In the genomic region with DNA sequence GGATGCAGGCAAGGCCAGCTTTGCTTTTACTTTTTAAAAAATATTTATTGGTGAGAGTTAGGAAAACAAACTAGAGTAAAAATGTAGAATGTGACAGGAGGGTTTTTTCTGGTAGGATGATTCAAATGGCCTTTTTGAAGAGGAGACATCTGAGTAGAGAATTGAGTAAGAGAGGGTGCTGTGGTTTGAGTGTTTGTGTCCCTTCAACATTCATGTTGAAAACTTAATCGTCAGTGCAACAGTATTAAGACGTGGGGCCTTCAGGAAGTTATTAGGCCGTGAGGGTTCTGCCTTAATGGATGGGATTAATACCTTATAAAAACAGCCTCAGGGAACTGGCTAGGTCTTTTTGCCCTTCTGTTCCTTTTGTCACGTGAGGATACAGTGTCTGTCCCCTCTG, we compare ENCODE assay signal across 23 cellular contexts.
DNase-seq lines count a peak whose midpoint lies in the region; ATAC-seq, FAIRE-seq and TF ChIP-seq lines count a peak whose summit lies in the region.
"Had no signal": no experiment of that assay in that cellular context is flagged by ENCODE, and none has a peak within 500 bp of the region (broad histone marks: within the 10 kb centered on the region; RNA-seq: fewer than 3 reads in every experiment).

No MANE protein-coding gene starts in this region.

- TF ChIP-seq CTCF in GM23338 (conservative IDR thresholded peaks at IDR 0.05; ENCODE audit: low read depth in 2 of 2) = no peak
- TF ChIP-seq CTCF in HL-60 (IDR thresholded peaks at IDR 0.05; ENCODE audit: insufficient read depth, low read length) = no peak
- TF ChIP-seq CTCF in OCI-LY3 (IDR thresholded peaks at IDR 0.05; ENCODE audit: low read depth, low read length) = no peak
- TF ChIP-seq CTCF in prostate gland (IDR thresholded peaks at IDR 0.05) = no peak

- H4K20me1 ChIP-seq in GM23338 (replicated peaks; ENCODE audit: insufficient read depth) = no peaks in the 10 kb centered on the region
- H4K20me1 ChIP-seq in OCI-LY3 (ENCODE audit: insufficient read depth, low read length) = no peaks in the 10 kb centered on the region

- peaks cover 5% of the 10 kb centered on the region; the same call in 1 of the 2 replicates for H3K27me3 ChIP-seq in GM23338 (ENCODE audit: insufficient read depth)
- no peaks in the 10 kb centered on the region for H3K27me3 ChIP-seq in HL-60 (ENCODE audit: insufficient read depth, poor library complexity, severe bottlenecking)
- no peaks in the 10 kb centered on the region for H3K27me3 ChIP-seq in OCI-LY3 (ENCODE audit: low read depth, low read length)
- H3K27me3 ChIP-seq in prostate gland (replicated peaks; ENCODE audit: insufficient read depth) = no peaks in the 10 kb centered on the region
- H3K27me3 ChIP-seq: SJSA1 had no signal

- CTCF ChIA-PET in activated naive CD4-positive, alpha-beta T cell treated with anti-CD3 and anti-CD28 coated beads for 36 hours (lab: Charles Lee) = no interaction called here

- WGBS in prostate gland = 69% methylated on average over 4 of the region's 4 CpGs

- H3K9ac ChIP-seq in OCI-LY3 (ENCODE audit: low read length) = peak overlapping the region; percentile 20; the same call in 1 of the 2 replicates

- 0 out of 2 replicates have a peak overlapping the region, but pooled peaks have one; percentile 47 for H2AFZ ChIP-seq in GM23338
- H2AFZ ChIP-seq in OCI-LY3 (ENCODE audit: low read depth, low read length) = peak overlapping the region; percentile 81

- H3K27me3 Mint-ChIP-seq in GM23338 (ENCODE audit: insufficient read depth, low read depth, poor library complexity) = no peaks in the 10 kb centered on the region
- H3K27me3 Mint-ChIP-seq in activated naive CD4-positive, alpha-beta T cell treated with anti-CD3 and anti-CD28 coated beads for 36 hours (ENCODE audit: low read depth) = peaks cover 1% of the 10 kb centered on the region

- 0 out of 2 replicates have a peak, but pooled peaks cover 15% of the 10 kb centered on the region for H3K4me1 ChIP-seq in GM23338 (ENCODE audit: insufficient read depth)
- H3K4me1 ChIP-seq in OCI-LY3 (ENCODE audit: low read length) = peaks cover 22% of the 10 kb centered on the region
- H3K4me1 ChIP-seq in prostate gland (replicated peaks) = no peaks in the 10 kb centered on the region
- H3K4me1 ChIP-seq: A549, SJSA1 had no signal

- H3F3A ChIP-seq in GM23338 (replicated peaks; ENCODE audit: low read depth) = no peaks in the 10 kb centered on the region

- H3K36me3 Mint-ChIP-seq in GM23338 (ENCODE audit: low read depth) = no peaks in the 10 kb centered on the region
- no peaks in the 10 kb centered on the region for H3K36me3 Mint-ChIP-seq in activated naive CD4-positive, alpha-beta T cell treated with anti-CD3 and anti-CD28 coated beads for 36 hours (ENCODE audit: low read depth)
- H3K36me3 Mint-ChIP-seq: CD4-positive, alpha-beta memory T cell had no signal

- no peak overlapping the region for H3K4me3 ChIP-seq in GM23338
- no peak overlapping the region for H3K4me3 ChIP-seq in HL-60 (replicated peaks; ENCODE audit: insufficient read depth, low read length)
- peak overlapping the region; percentile 35 for H3K4me3 ChIP-seq in OCI-LY3 (ENCODE audit: low read length)
- H3K4me3 ChIP-seq in prostate gland = no peak overlapping the region
- H3K4me3 ChIP-seq: A549, SJSA1 had no signal

- H3K36me3 ChIP-seq in GM23338 (ENCODE audit: insufficient read depth) = no peaks in the 10 kb centered on the region
- H3K36me3 ChIP-seq in OCI-LY3 (replicated peaks; ENCODE audit: low read depth, low read length) = peaks cover 3% of the 10 kb centered on the region
- no peaks in the 10 kb centered on the region for H3K36me3 ChIP-seq in prostate gland
- H3K36me3 ChIP-seq: SJSA1 had no signal

- H3K79me2 ChIP-seq in GM23338 (replicated peaks; ENCODE audit: insufficient read depth) (no peaks in the 10 kb centered on the region), OCI-LY3 (ENCODE audit: low read length) (no peaks in the 10 kb centered on the region)

- H3K4me3 Mint-ChIP-seq in GM23338 = no peak overlapping the region
- H3K4me3 Mint-ChIP-seq in activated naive CD4-positive, alpha-beta T cell treated with anti-CD3 and anti-CD28 coated beads for 36 hours = no peak overlapping the region
- H3K4me3 Mint-ChIP-seq: CD4-positive, alpha-beta memory T cell had no signal

- H3K4me2 ChIP-seq in GM23338 (no peak overlapping the region), OCI-LY3 (ENCODE audit: low read length) (peak overlapping the region; percentile 78)
- H3K4me2 ChIP-seq: A549 had no signal

- no peaks in the 10 kb centered on the region for H3K9me2 ChIP-seq in GM23338 (ENCODE audit: insufficient read depth)

- no peaks in the 10 kb centered on the region; the same call in 2 of the 3 replicates for H3K9me3 Mint-ChIP-seq in GM23338
- H3K9me3 Mint-ChIP-seq in activated naive CD4-positive, alpha-beta T cell treated with anti-CD3 and anti-CD28 coated beads for 36 hours = no peaks in the 10 kb centered on the region

- H3K4me1 Mint-ChIP-seq in GM23338 = peaks cover 15% of the 10 kb centered on the region
- no peaks in the 10 kb centered on the region for H3K4me1 Mint-ChIP-seq in activated naive CD4-positive, alpha-beta T cell treated with anti-CD3 and anti-CD28 coated beads for 36 hours (ENCODE audit: low read depth)
- H3K4me1 Mint-ChIP-seq: CD4-positive, alpha-beta memory T cell had no signal

- peak; percentile 79 for FAIRE-seq in GM12892 (lab: Jason Lieb, UNC)
- FAIRE-seq: A549, H1 had no signal

- TF ChIP-seq POLR2A in GM12892 (IDR thresholded peaks at IDR 0.05; ENCODE audit: low read depth, low read length) = no peak
- no peak for TF ChIP-seq POLR2A in prostate gland (IDR thresholded peaks at IDR 0.05)

- intact Hi-C loops in activated naive CD4-positive, alpha-beta T cell treated with anti-CD3 and anti-CD28 coated beads for 36 hours (cut with micrococcal nuclease) = no loop called here
- intact Hi-C loops in prostate gland (cut with DNase I) = no loop called here

- DNase-seq in GM12892 (ENCODE audit: insufficient read length) (no peak), GM23338 (ENCODE audit: low spot score) (no peak), HL-60 (ENCODE audit: low read depth in 1 of 2, low spot score in 1 of 2) (peak; percentile 2 to 3), hypothalamus (lab: John Stamatoyannopoulos, UW) (no peak), prostate gland (ENCODE audit: low spot score) (no peak)
- no peak for DNase-seq in activated naive CD4-positive, alpha-beta T cell treated with anti-CD3 and anti-CD28 coated beads for 36 hours
- no peak for DNase-seq in stimulated activated CD4-positive, alpha-beta T cell treated with anti-CD3 and anti-CD28 coated beads, Interleukin-15, amount 100 ng/mL, for 24 hours
- DNase-seq: C1 segment of cervical spinal cord; CD4-positive, alpha-beta memory T cell; COR-L47; GF-D8; HCEC 1CT; KBM-7; NCI-H1694; NCI-H2029 treated with DMSO at 0.1 percent for 48 hours; NCI-H2227 treated with DMSO at 0.1 percent for 48 hours; Right ventricle myocardium superior; RPMI8226; T-helper 1 cell had no signal

- no peaks in the 10 kb centered on the region for H3K9me3 ChIP-seq in OCI-LY3 (ENCODE audit: insufficient read depth, low read length)
- H3K9me3 ChIP-seq in prostate gland = no peaks in the 10 kb centered on the region
- H3K9me3 ChIP-seq: A549, SJSA1 had no signal

- H3K27ac Mint-ChIP-seq in GM23338 = no peak overlapping the region
- no peak overlapping the region for H3K27ac Mint-ChIP-seq in activated naive CD4-positive, alpha-beta T cell treated with anti-CD3 and anti-CD28 coated beads for 36 hours
- H3K27ac Mint-ChIP-seq: CD4-positive, alpha-beta memory T cell had no signal

- H3K27ac ChIP-seq in GM23338 (ENCODE audit: low read depth) (no peak overlapping the region), HL-60 (replicated peaks) (peak overlapping the region; percentile 23; the same call in 1 of the 2 replicates), OCI-LY3 (ENCODE audit: low read length) (peak overlapping the region; percentile 76), prostate gland (no peak overlapping the region)
- H3K27ac ChIP-seq: A549, SJSA1 had no signal

- no peak for ATAC-seq in GM23338
- ATAC-seq: A549 had no signal

TF ChIP-seq in GM23338, 12 proteins besides CTCF, POLR2A, EP300 and RAD21 (continues in another document):
- TF ChIP-seq, protein P1, sequence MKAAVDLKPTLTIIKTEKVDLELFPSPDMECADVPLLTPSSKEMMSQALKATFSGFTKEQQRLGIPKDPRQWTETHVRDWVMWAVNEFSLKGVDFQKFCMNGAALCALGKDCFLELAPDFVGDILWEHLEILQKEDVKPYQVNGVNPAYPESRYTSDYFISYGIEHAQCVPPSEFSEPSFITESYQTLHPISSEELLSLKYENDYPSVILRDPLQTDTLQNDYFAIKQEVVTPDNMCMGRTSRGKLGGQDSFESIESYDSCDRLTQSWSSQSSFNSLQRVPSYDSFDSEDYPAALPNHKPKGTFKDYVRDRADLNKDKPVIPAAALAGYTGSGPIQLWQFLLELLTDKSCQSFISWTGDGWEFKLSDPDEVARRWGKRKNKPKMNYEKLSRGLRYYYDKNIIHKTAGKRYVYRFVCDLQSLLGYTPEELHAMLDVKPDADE (IDR thresholded peaks at IDR 0.05) = no peak
- TF ChIP-seq STAT1 (IDR thresholded peaks at IDR 0.05; ENCODE audit: unreplicated experiment) (no peak), CREB1 (CRISPR knock-in tag; IDR thresholded peaks at IDR 0.05; ENCODE audit: low read depth) (no peak), ZNF331 (CRISPR knock-in tag; IDR thresholded peaks at IDR 0.05; ENCODE audit: low read depth) (no peak)

Comparison
In these comparisons a context has a peak if more than half of its experiments do, and no peak if none do; other contexts are left out.
1. DNase-seq: peak in HL-60 (2 of 2); none in GM12892 (single experiment), GM23338 (single experiment), hypothalamus (0 of 51), activated naive CD4-positive, alpha-beta T cell treated with anti-CD3 and anti-CD28 coated beads for 36 hours (single experiment), prostate gland (single experiment) and stimulated activated CD4-positive, alpha-beta T cell treated with anti-CD3 and anti-CD28 coated beads, Interleukin-15, amount 100 ng/mL, for 24 hours (single experiment).
2. H3K27ac ChIP-seq: peak in HL-60 (single experiment) and OCI-LY3 (single experiment); none in GM23338 (single experiment) and prostate gland (0 of 2).